ENCODE assay signal across 8 cellular contexts in the genomic region with DNA sequence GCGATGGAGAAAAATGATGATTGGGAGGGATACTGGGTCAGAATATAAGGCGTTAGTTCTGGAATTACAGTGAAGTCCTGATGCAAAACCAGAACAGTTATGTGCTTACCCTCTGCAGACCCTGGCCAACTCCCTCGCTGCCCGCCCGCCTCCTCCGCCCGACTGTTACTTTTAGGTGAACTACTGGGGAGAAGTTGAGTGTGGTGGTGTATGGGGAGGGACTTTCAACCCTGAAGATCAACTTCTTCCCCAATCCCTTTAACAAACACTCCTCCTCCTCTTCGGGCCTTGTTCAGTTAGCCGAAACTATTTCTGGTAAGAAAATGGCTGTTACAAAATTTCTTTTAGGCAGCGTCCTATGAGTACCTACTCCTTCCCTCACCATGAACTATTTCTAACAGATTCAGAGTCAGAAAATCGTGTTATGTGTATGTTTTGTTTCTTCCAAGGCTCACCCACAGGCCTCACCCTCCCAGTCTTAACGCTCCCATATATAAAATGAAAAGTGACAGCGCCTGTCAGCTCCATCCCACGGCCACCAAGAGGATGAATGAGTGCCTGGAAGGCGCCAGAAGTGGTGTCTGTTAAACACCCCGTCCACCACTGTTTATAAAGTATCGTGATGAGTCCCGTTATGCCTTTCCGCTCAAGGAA. TPM values are rescaled to one million over a fixed set of nuclear protein-coding genes. Genes with fewer than 3 reads are reported as not detected.
DNase-seq lines count a peak whose midpoint lies in the region; ATAC-seq, FAIRE-seq and TF ChIP-seq lines count a peak whose summit lies in the region.

No MANE protein-coding gene starts in this region.

- H4K20me1 ChIP-seq in GM23338 (replicated peaks; ENCODE audit: insufficient read depth): peaks cover 19% of the 10 kb centered on the region; the same call in 1 of the 2 replicates

- POLR2A ChIA-PET in CD8-positive, alpha-beta T cell (lab: Charles Lee): interaction anchor here (0.7 to 4.7 kb wide), 18 partner anchors 10 to 333 kb away, joined by 3 to 51 read pairs (median 9); a partner anchor contains a TSS

- no peaks in the 10 kb centered on the region for H3F3A ChIP-seq in GM23338 (replicated peaks; ENCODE audit: low read depth)

- intact Hi-C loops in CD8-positive, alpha-beta T cell (cut with DNase I, micrococcal nuclease): loop anchor here in 1 of 2 experiments (5.0 to 10.0 kb wide), 3 partner anchors 199 to 1366 kb away; a partner anchor contains a TSS

- peak overlapping the region; percentile 97 for H3K4me3 ChIP-seq in CD8-positive, alpha-beta T cell (ENCODE audit: low read depth, low read length)
- peak overlapping the region; percentile 75 for H3K4me3 ChIP-seq in GM23338
- H3K4me3 ChIP-seq in endocrine pancreas (ENCODE audit: control insufficient read depth, insufficient read depth, low read length): peak overlapping the region; percentile 71

- peak overlapping the region; percentile 99 for H3K4me3 Mint-ChIP-seq in CD8-positive, alpha-beta T cell
- peak overlapping the region; percentile 100 for H3K4me3 Mint-ChIP-seq in GM23338
- peak overlapping the region; percentile 90 to 98 (median 97) for H3K4me3 Mint-ChIP-seq in nephron

- FAIRE-seq in frontal cortex (lab: Jason Lieb, UNC): no peak

- in situ Hi-C loops in GM13976 (cut with MboI; ENCODE audit: low sequenced_read_pairs, unreplicated experiment): no loop called here

- H3K27ac ChIP-seq in CD8-positive, alpha-beta T cell (ENCODE audit: low read depth, low read length): peak overlapping the region; percentile 100
- H3K27ac ChIP-seq in GM23338 (ENCODE audit: low read depth): no peak overlapping the region

- no peaks in the 10 kb centered on the region for H3K9me3 Mint-ChIP-seq in CD8-positive, alpha-beta T cell
- H3K9me3 Mint-ChIP-seq in GM23338 (no peaks in the 10 kb centered on the region), nephron (no peaks in the 10 kb centered on the region)

- peaks cover 29% of the 10 kb centered on the region for H3K36me3 Mint-ChIP-seq in CD8-positive, alpha-beta T cell
- H3K36me3 Mint-ChIP-seq in GM23338 (ENCODE audit: low read depth) (no peaks in the 10 kb centered on the region), nephron (ENCODE audit: low read depth) (no peaks in the 10 kb centered on the region)

- H3K4me2 ChIP-seq in GM23338: peak overlapping the region; percentile 95

- peak overlapping the region; percentile 99 for H3K9ac ChIP-seq in endocrine pancreas (ENCODE audit: control insufficient read depth, insufficient read depth, low read length)

- no peaks in the 10 kb centered on the region for H3K9me3 ChIP-seq in CD8-positive, alpha-beta T cell (ENCODE audit: low read length)
- H3K9me3 ChIP-seq in endocrine pancreas (ENCODE audit: control insufficient read depth, low read length): no peaks in the 10 kb centered on the region

- peaks cover 43% of the 10 kb centered on the region for H3K79me2 ChIP-seq in GM23338 (replicated peaks; ENCODE audit: insufficient read depth)

- H3K27me3 ChIP-seq in CD8-positive, alpha-beta T cell (ENCODE audit: insufficient read depth, low read length): no peaks in the 10 kb centered on the region
- no peaks in the 10 kb centered on the region for H3K27me3 ChIP-seq in GM23338 (ENCODE audit: insufficient read depth)
- no peaks in the 10 kb centered on the region for H3K27me3 ChIP-seq in endocrine pancreas (ENCODE audit: control insufficient read depth, insufficient read depth, low read length)

- H3K27me3 Mint-ChIP-seq in CD8-positive, alpha-beta T cell (ENCODE audit: low read depth): no peaks in the 10 kb centered on the region
- peaks cover 4% of the 10 kb centered on the region for H3K27me3 Mint-ChIP-seq in GM23338 (ENCODE audit: insufficient read depth, low read depth, poor library complexity)
- H3K27me3 Mint-ChIP-seq in nephron (ENCODE audit: low read depth): no peaks in the 10 kb centered on the region

- no peak for DNase-seq in CD8-positive, alpha-beta T cell
- DNase-seq in GM23338 (ENCODE audit: low spot score) (no peak), RPMI7951 (ENCODE audit: low read depth) (peak; percentile 6), GM13976 (ENCODE audit: low spot score) (no peak), OCI-M2 (lab: John Stamatoyannopoulos, UW; ENCODE audit: unreplicated experiment) (no peak), frontal cortex (ENCODE audit: low spot score in 2 of 2) (no peak)

- H2AFZ ChIP-seq in GM23338: peak overlapping the region; percentile 68

- no peaks in the 10 kb centered on the region for H3K36me3 ChIP-seq in CD8-positive, alpha-beta T cell (ENCODE audit: insufficient read depth, low read length)
- H3K36me3 ChIP-seq in GM23338 (ENCODE audit: insufficient read depth) (no peaks in the 10 kb centered on the region), endocrine pancreas (ENCODE audit: control insufficient read depth, insufficient read depth, low read length) (no peaks in the 10 kb centered on the region)

- peak overlapping the region; percentile 94 for H3K27ac Mint-ChIP-seq in CD8-positive, alpha-beta T cell
- H3K27ac Mint-ChIP-seq in GM23338 (peak overlapping the region; percentile 97; the same call in 1 of the 2 replicates), nephron (peak overlapping the region; percentile 100)

- no peak for ATAC-seq in CD8-positive, alpha-beta T cell
- no peak for ATAC-seq in GM23338

- CTCF ChIA-PET in CD8-positive, alpha-beta T cell (lab: Charles Lee): interaction anchor here (0.8 to 2.1 kb wide), 6 partner anchors 9 to 323 kb away, joined by 3 to 5 read pairs (median 4); no protein-coding TSS in a partner anchor

- peaks cover 45% of the 10 kb centered on the region for H3K4me1 ChIP-seq in CD8-positive, alpha-beta T cell (ENCODE audit: insufficient read depth, low read length)
- H3K4me1 ChIP-seq in GM23338 (ENCODE audit: insufficient read depth) (peaks cover 24% of the 10 kb centered on the region), endocrine pancreas (ENCODE audit: control insufficient read depth, insufficient read depth, low read length) (peaks cover 26% of the 10 kb centered on the region)

- no peaks in the 10 kb centered on the region for H3K9me2 ChIP-seq in GM23338 (ENCODE audit: insufficient read depth)

- H3K4me1 Mint-ChIP-seq in CD8-positive, alpha-beta T cell (ENCODE audit: low read depth): peaks cover 53% of the 10 kb centered on the region
- H3K4me1 Mint-ChIP-seq in GM23338: peaks cover 28% of the 10 kb centered on the region
- peaks cover 40% of the 10 kb centered on the region for H3K4me1 Mint-ChIP-seq in nephron

- no peak for TF ChIP-seq CTCF in CD8-positive, alpha-beta T cell (IDR thresholded peaks at IDR 0.05)
- no peak for TF ChIP-seq CTCF in GM23338 (conservative IDR thresholded peaks at IDR 0.05; ENCODE audit: low read depth in 2 of 2)
- TF ChIP-seq CTCF in nephron (IDR thresholded peaks at IDR 0.05; ENCODE audit: unreplicated experiment in 3 of 3): no peak
- TF ChIP-seq CTCF in GM13976 (IDR thresholded peaks at IDR 0.05; ENCODE audit: borderline replicate concordance, control extremely low read depth, extremely low read depth, insufficient read depth, missing control alignments): no peak

TF ChIP-seq in GM23338, 12 proteins besides CTCF, POLR2A, EP300 and RAD21:
- TF ChIP-seq, protein P1, sequence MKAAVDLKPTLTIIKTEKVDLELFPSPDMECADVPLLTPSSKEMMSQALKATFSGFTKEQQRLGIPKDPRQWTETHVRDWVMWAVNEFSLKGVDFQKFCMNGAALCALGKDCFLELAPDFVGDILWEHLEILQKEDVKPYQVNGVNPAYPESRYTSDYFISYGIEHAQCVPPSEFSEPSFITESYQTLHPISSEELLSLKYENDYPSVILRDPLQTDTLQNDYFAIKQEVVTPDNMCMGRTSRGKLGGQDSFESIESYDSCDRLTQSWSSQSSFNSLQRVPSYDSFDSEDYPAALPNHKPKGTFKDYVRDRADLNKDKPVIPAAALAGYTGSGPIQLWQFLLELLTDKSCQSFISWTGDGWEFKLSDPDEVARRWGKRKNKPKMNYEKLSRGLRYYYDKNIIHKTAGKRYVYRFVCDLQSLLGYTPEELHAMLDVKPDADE (IDR thresholded peaks at IDR 0.05): no peak
- no peak for TF ChIP-seq EZH2phosphoT487 (IDR thresholded peaks at IDR 0.05; ENCODE audit: unreplicated experiment)

RNA-seq across cellular contexts. Expression of a gene that starts 1.3 kb away (rescaled TPM):
- 100 to 1,000 TPM; 106 TPM for total RNA-seq in CD8-positive, alpha-beta T cell
- 13.1 and 13.4 TPM in 2 replicates for total RNA-seq in GM23338 (2014; rRNA removed; shearing (Covaris generic))
- 6.7 and 7.0 TPM in 2 replicates for polyA plus RNA-seq in GM23338 (2016; fragmentation: Nextera tagmentation; extraction: Ambion mirVana)
- 11.5 and 13.1 TPM in 2 replicates for total RNA-seq in RPMI7951 (2014; rRNA removed; shearing (Covaris generic))
- total RNA-seq in frontal cortex: 24.5 TPM
